ENCODE assay signal across 8 cellular contexts in the genomic region with DNA sequence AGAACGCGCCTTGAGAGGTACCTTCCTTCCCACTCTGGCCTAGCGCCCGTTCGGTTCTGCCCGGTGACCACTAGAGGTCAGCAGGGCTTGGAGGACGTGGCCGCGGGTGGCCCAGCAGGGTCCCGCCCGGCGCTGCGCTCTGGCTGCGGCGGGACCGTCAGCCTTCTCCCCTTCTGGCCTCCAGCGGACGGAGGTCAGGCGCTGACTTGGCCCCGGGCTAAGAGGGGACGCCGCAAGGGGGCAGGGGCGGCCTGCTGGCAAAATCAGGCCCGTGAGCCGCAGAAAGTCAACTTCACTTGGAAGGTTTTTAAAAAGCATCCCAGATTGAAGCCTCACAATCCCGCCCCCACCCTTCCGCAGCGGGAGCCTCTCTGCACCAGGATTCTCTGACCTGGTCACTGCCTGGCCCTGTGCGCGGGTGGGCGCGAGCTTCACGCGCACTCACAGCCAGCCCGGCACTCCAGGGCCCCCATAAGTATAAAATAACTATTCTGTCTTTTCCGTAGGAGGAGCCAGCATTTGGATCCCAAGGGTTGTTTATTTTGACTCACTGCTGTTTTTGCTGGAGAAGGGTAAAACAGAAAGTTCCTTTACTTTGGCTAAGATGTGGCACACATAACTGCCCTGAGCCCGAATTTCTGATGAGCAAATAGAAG. TPM values are rescaled to one million over a fixed set of nuclear protein-coding genes. Genes with fewer than 3 reads are reported as not detected.
DNase-seq lines count a peak whose midpoint lies in the region; ATAC-seq and TF ChIP-seq lines count a peak whose summit lies in the region.

No MANE protein-coding gene starts in this region.

- peak; percentile 51 for TF ChIP-seq CTCF in DOHH2 (IDR thresholded peaks at IDR 0.05; ENCODE audit: low read depth, low read length, poor library complexity, severe bottlenecking)
- peak; percentile 68 for TF ChIP-seq CTCF in coronary artery (IDR thresholded peaks at IDR 0.05)

- no peaks in the 10 kb centered on the region for H4K20me1 ChIP-seq in DOHH2 (ENCODE audit: control insufficient read depth, insufficient read depth, low read depth, low read length)

- no peak overlapping the region for H3K4me2 ChIP-seq in DOHH2 (ENCODE audit: low read length)

- H3K27me3 ChIP-seq in DOHH2 (ENCODE audit: control insufficient read depth, low read length): peaks cover 3% of the 10 kb centered on the region; the same call in 1 of the 2 replicates

- no peaks in the 10 kb centered on the region for H3K79me2 ChIP-seq in DOHH2 (ENCODE audit: control insufficient read depth, low read length)

- H3K9me3 ChIP-seq in DOHH2 (ENCODE audit: control insufficient read depth, insufficient read depth, low read length): no peaks in the 10 kb centered on the region

- DNase-seq in NCI-H2029 (lab: John Stamatoyannopoulos, UW) (peak; percentile 45), coronary artery (ENCODE audit: low spot score) (peak; percentile 87), left lobe of liver (ENCODE audit: low spot score) (peak; percentile 90), SIG-M5 treated with dmso at 0.1 percent for 504 hours (lab: John Stamatoyannopoulos, UW; ENCODE audit: unreplicated experiment) (no peak)
- DNase-seq in activated CD4-positive, alpha-beta T cell treated with anti-CD3 and anti-CD28 coated beads for 4 hours: peak; percentile 47 to 50
- peak; percentile 43 for DNase-seq in stimulated activated CD4-positive, alpha-beta T cell treated with anti-CD3 and anti-CD28 coated beads, Interleukin-1b, Interleukin-23, amount 100 ng/mL, for 48 hours

- H3K4me1 ChIP-seq in DOHH2 (ENCODE audit: control insufficient read depth, low read length): no peaks in the 10 kb centered on the region

- ATAC-seq in left lobe of liver: peak; percentile 96
- no peak for ATAC-seq in GM19023 (IDR thresholded peaks at IDR 0.05; ENCODE audit: unreplicated experiment)

- H3K27ac ChIP-seq in DOHH2 (ENCODE audit: low read depth, low read length) (no peak overlapping the region), coronary artery (peak overlapping the region; percentile 87)

- no peaks in the 10 kb centered on the region for H3K9me2 ChIP-seq in DOHH2 (replicated peaks; ENCODE audit: control insufficient read depth, low read length)

- H3K36me3 ChIP-seq in DOHH2 (ENCODE audit: control insufficient read depth, low read length): no peaks in the 10 kb centered on the region

- no peaks in the 10 kb centered on the region for H3F3A ChIP-seq in DOHH2 (ENCODE audit: control insufficient read depth, insufficient read depth)

- no peak overlapping the region for H3K4me3 ChIP-seq in DOHH2 (ENCODE audit: low read length)
- peak overlapping the region; percentile 68 for H3K4me3 ChIP-seq in coronary artery

RNA-seq across cellular contexts. Expression of gene ZBTB16, which starts 23.2 kb away (rescaled TPM):
- 160 TPM for total RNA-seq in left lobe of liver
